6 cellular contexts compared by ENCODE assay signal in genomic region chr6:57809454-57809853, GRCh38.
DNase-seq lines count a peak whose midpoint lies in the region; ATAC-seq and TF ChIP-seq lines count a peak whose summit lies in the region.
"Not testable (repeated sequence)": the region's sequence is repeated elsewhere in the genome, so short reads cannot be mapped to it uniquely, and the experiment has no call there.

No MANE protein-coding gene starts in this region.

- H3T11ph ChIP-seq in H9 (ENCODE audit: low read length) = not testable (repeated sequence)

- not testable (repeated sequence) for H2AK5ac ChIP-seq in H9 (ENCODE audit: insufficient read length, low read length)

- H3K9ac ChIP-seq in H9 (ENCODE audit: extremely low read depth, insufficient read length, low read length); HUES6 (ENCODE audit: low read length); neural progenitor cell: not testable (repeated sequence)

- not testable (repeated sequence) for H3K36me3 ChIP-seq in GM23338 (ENCODE audit: insufficient read depth); HUES6 (ENCODE audit: control insufficient read depth, insufficient read depth, low read length); neural progenitor cell

- H4K20me1 ChIP-seq in GM23338 (replicated peaks; ENCODE audit: insufficient read depth); H9 (ENCODE audit: control insufficient read depth, insufficient read depth, insufficient read length); neural progenitor cell (ENCODE audit: low read depth): not testable (repeated sequence)

- not testable (repeated sequence) for H4K8ac ChIP-seq in H9 (replicated peaks; ENCODE audit: insufficient read length, low read depth, low read length)

- not testable (repeated sequence) for H3K56ac ChIP-seq in H9 (ENCODE audit: insufficient read length, low read depth, low read length)

- H3K79me1 ChIP-seq in H9 (ENCODE audit: insufficient read depth, low read depth, low read length, poor library complexity, severe bottlenecking) = not testable (repeated sequence)

- H2AFZ ChIP-seq in GM23338 = 0 out of 2 replicates have a peak overlapping the region, but pooled peaks have one; percentile 74
- not testable (repeated sequence) for H2AFZ ChIP-seq in H9 (ENCODE audit: low read length); neural progenitor cell (replicated peaks)

- not testable (repeated sequence) for H3K9me2 ChIP-seq in GM23338 (ENCODE audit: insufficient read depth)

- H3K4me1 Mint-ChIP-seq in GM23338 (peaks cover 27% of the 10 kb centered on the region), H9 (peaks cover 8 to 14% of the 10 kb centered on the region in 2 experiments), WTC11 (peaks cover 36% of the 10 kb centered on the region)
- H3K4me1 Mint-ChIP-seq in neural progenitor cell = not testable (repeated sequence)

- not testable (repeated sequence) for H2BK12ac ChIP-seq in H9 (ENCODE audit: insufficient read length, low read depth, low read length)

- H3K9me3 ChIP-seq in H9 (ENCODE audit: control insufficient read depth, low read depth, low read length); HUES6 (ENCODE audit: control insufficient read depth, insufficient read depth, low read depth, low read length); iPS-18c (ENCODE audit: control insufficient read depth, insufficient read depth, low read length); neural progenitor cell (ENCODE audit: low read depth): not testable (repeated sequence)

- H3K79me2 ChIP-seq in GM23338 (replicated peaks; ENCODE audit: insufficient read depth); H9 (ENCODE audit: insufficient read depth, low read length); neural progenitor cell (ENCODE audit: low read depth): not testable (repeated sequence)

- not testable (repeated sequence) for H3K4ac ChIP-seq in H9 (ENCODE audit: low read depth, low read length)

- no CpG with 5 or more reads among the region's 12 CpGs for WGBS in H9 (ENCODE audit: extremely low coverage, insufficient read length, low lambda C conversion rate)

- H3K14ac ChIP-seq in H9 (ENCODE audit: insufficient read depth, low read length) = not testable (repeated sequence)

- not testable (repeated sequence) for TF ChIP-seq CTCF in GM23338 (conservative IDR thresholded peaks at IDR 0.05; ENCODE audit: low read depth in 2 of 2); H9 (conservative IDR thresholded peaks at IDR 0.05); WTC11 (IDR thresholded peaks at IDR 0.05); neural progenitor cell (IDR thresholded peaks at IDR 0.05)

- POLR2A ChIA-PET in WTC11 (lab: Charles Lee) = not testable (repeated sequence)

- H3F3A ChIP-seq in GM23338 (replicated peaks; ENCODE audit: low read depth); neural progenitor cell (ENCODE audit: low read depth): not testable (repeated sequence)

- not testable (repeated sequence) for H3K36me3 Mint-ChIP-seq in GM23338 (ENCODE audit: low read depth); H9 (ENCODE audit: insufficient read depth in 1 of 3, low read depth in 3 of 3); WTC11; neural progenitor cell

- DNase-seq in GM23338 (ENCODE audit: low spot score); H9; WTC11 (ENCODE audit: low spot score); neural progenitor cell (ENCODE audit: low spot score): not testable (repeated sequence)

- CTCF ChIA-PET in WTC11 (lab: Charles Lee) = not testable (repeated sequence)

- H3K4me1 ChIP-seq in GM23338 (ENCODE audit: insufficient read depth) = peaks cover 11% of the 10 kb centered on the region
- not testable (repeated sequence) for H3K4me1 ChIP-seq in H9 (ENCODE audit: insufficient read depth, low read length); HUES6 (ENCODE audit: control insufficient read depth, insufficient read depth, low read length); neural progenitor cell

- H3K4me3 Mint-ChIP-seq in GM23338 (peak overlapping the region; percentile 79), H9 (peak overlapping the region; percentile 53 to 82; a peak in 4 of 5 replicates), WTC11 (peak overlapping the region; percentile 74), neural progenitor cell (peak overlapping the region; percentile 63)

- not testable (repeated sequence) for H3K27ac ChIP-seq in GM23338 (ENCODE audit: low read depth); H9 (ENCODE audit: insufficient read length, low read depth, low read length); HUES6 (ENCODE audit: low read depth, low read length); neural progenitor cell

- H2BK5ac ChIP-seq in H9 (ENCODE audit: insufficient read length, low read length) = not testable (repeated sequence)

- not testable (repeated sequence) for H4K91ac ChIP-seq in H9 (ENCODE audit: insufficient read length, low read depth, low read length)

- H2BK15ac ChIP-seq in H9 (ENCODE audit: low read depth, low read length) = not testable (repeated sequence)

- not testable (repeated sequence) for H2BK120ac ChIP-seq in H9 (ENCODE audit: low read depth, low read length, poor library complexity, severe bottlenecking)

- H3K4me2 ChIP-seq in GM23338 (peak overlapping the region; percentile 85), H9 (ENCODE audit: insufficient read depth, insufficient read length, low read length) (peak overlapping the region; percentile 12)
- H3K4me2 ChIP-seq in neural progenitor cell = not testable (repeated sequence)

- H3K4me3 ChIP-seq in GM23338 = peak overlapping the region; percentile 52
- H3K4me3 ChIP-seq in HUES6 (ENCODE audit: low read depth, low read length) = peak overlapping the region; percentile 44
- peak overlapping the region; percentile 38; the same call in 1 of the 2 replicates for H3K4me3 ChIP-seq in iPS-18c (ENCODE audit: insufficient read depth, low read depth, low read length)
- not testable (repeated sequence) for H3K4me3 ChIP-seq in neural progenitor cell

- H3K23ac ChIP-seq in H9 (ENCODE audit: insufficient read length, low read depth, low read length) = not testable (repeated sequence)

- H3K27ac Mint-ChIP-seq in GM23338, H9, WTC11, neural progenitor cell: not testable (repeated sequence)

- H4K5ac ChIP-seq in H9 (ENCODE audit: insufficient read length, low read depth, low read length) = not testable (repeated sequence)

- H3K27me3 Mint-ChIP-seq in GM23338 (ENCODE audit: insufficient read depth, low read depth, poor library complexity) (peaks cover 43% of the 10 kb centered on the region), H9 (ENCODE audit: low read depth) (peaks cover 43% of the 10 kb centered on the region), WTC11 (ENCODE audit: low read depth) (peaks cover 53% of the 10 kb centered on the region), neural progenitor cell (ENCODE audit: insufficient read depth, low read depth) (peaks cover 31% of the 10 kb centered on the region)

- not testable (repeated sequence) for H3K9me3 Mint-ChIP-seq in GM23338, H9, WTC11, neural progenitor cell

- H3K18ac ChIP-seq in H9 (ENCODE audit: insufficient read length, low read depth, low read length) = not testable (repeated sequence)

- H2BK20ac ChIP-seq in H9 (ENCODE audit: low read depth, low read length, poor library complexity, severe bottlenecking) = not testable (repeated sequence)

- ATAC-seq in GM23338, WTC11: not testable (repeated sequence)

- not testable (repeated sequence) for H3K23me2 ChIP-seq in H9 (ENCODE audit: insufficient read length, low read depth, low read length, poor library complexity, severe bottlenecking)

- H3K27me3 ChIP-seq in GM23338 (ENCODE audit: insufficient read depth) (peaks cover 58% of the 10 kb centered on the region), HUES6 (ENCODE audit: control insufficient read depth, insufficient read depth, low read length) (peaks cover 48% of the 10 kb centered on the region), neural progenitor cell (peaks cover 64% of the 10 kb centered on the region)
- not testable (repeated sequence) for H3K27me3 ChIP-seq in H9 (ENCODE audit: insufficient read depth, low read length)

TF ChIP-seq in GM23338, 12 proteins besides CTCF, POLR2A, EP300 and RAD21:
- peak; percentile 54 for TF ChIP-seq EZH2 (IDR thresholded peaks at IDR 0.05; ENCODE audit: low read depth, unreplicated experiment)
